In genomic region chr11:3797329-3798090, GRCh38 we compare ENCODE assay signal across 8 cellular contexts.
DNase-seq lines count a peak whose midpoint lies in the region; ATAC-seq and TF ChIP-seq lines count a peak whose summit lies in the region.

Gene NUP98 (minus strand): TSS chr11:3797554. CDS start chr11:3782117, 15,437 bp downstream.

- peak; percentile 100 for DNase-seq in AG09319 (ENCODE audit: extremely low read depth, low read depth)
- DNase-seq in NCI-H446 treated with DMSO at 0.1 percent for 48 hours (lab: John Stamatoyannopoulos, UW) = peak; percentile 99
- peak; percentile 100 for DNase-seq in cerebellar cortex (ENCODE audit: low spot score)
- DNase-seq in iris pigment epithelial cell (ENCODE audit: low read depth) = peak; percentile 100
- peak; percentile 99 for DNase-seq in stimulated activated CD4-positive, alpha-beta T cell treated with anti-CD3 and anti-CD28 coated beads, Interleukin-12 subunit alpha, Interleukin-12 subunit beta, amount 100 ng/mL, for 24 hours (ENCODE audit: low read depth in 2 of 2)

- TF ChIP-seq CTCF in AG09319 (IDR thresholded peaks at IDR 0.05; ENCODE audit: low read depth, low read length) = no peak

- ATAC-seq in GM19035 (IDR thresholded peaks at IDR 0.05; ENCODE audit: unreplicated experiment) (peak; percentile 96), HG03354 (IDR thresholded peaks at IDR 0.05; ENCODE audit: poor library complexity, severe bottlenecking, unreplicated experiment) (peak; percentile 90)
- peak; percentile 95 to 97 for ATAC-seq in activated CD4-positive, CD25-positive, alpha-beta regulatory T cell treated with anti-CD3 and anti-CD28 coated beads, Interleukin-2, amount 50 U/mL, for 24 hours

Comparison
In these comparisons a context has a peak if more than half of its experiments do, and no peak if none do; other contexts are left out.
1. Peak in every context shown above with its lines: DNase-seq and ATAC-seq.